2 cellular contexts compared by ENCODE assay signal in genomic region chr17:74052993-74053744, GRCh38.
TF ChIP-seq lines count a peak whose summit lies in the region.

No MANE protein-coding gene starts in this region.

TF ChIP-seq in HCT116, 20 proteins besides CTCF, POLR2A, EP300 and RAD21:
- TF ChIP-seq YY1 (IDR thresholded peaks at IDR 0.05; ENCODE audit: extremely low read depth, insufficient replicate concordance, low read depth, low read length) (no peak), SP1 (IDR thresholded peaks at IDR 0.05; ENCODE audit: low read depth) (no peak), MAX (IDR thresholded peaks at IDR 0.05) (no peak)
TF ChIP-seq in HCT116: peak in this region for 0.

TF ChIP-seq in H1, 55 proteins besides CTCF, POLR2A, EP300 and RAD21:
- TF ChIP-seq MAFK (IDR thresholded peaks at IDR 0.05; ENCODE audit: low read depth, low read length) (no peak), POU5F1 (IDR thresholded peaks at IDR 0.05; ENCODE audit: low read depth, low read length) (no peak), EGR1 (IDR thresholded peaks at IDR 0.05; ENCODE audit: borderline replicate concordance, low read depth, low read length) (no peak), ATF2 (IDR thresholded peaks at IDR 0.05; ENCODE audit: low read length) (no peak), CBX5 (IDR thresholded peaks at IDR 0.05; ENCODE audit: low read depth, low read length) (no peak), SP1 (IDR thresholded peaks at IDR 0.05; ENCODE audit: low read depth, low read length) (no peak), KDM4A (IDR thresholded peaks at IDR 0.05; ENCODE audit: low read depth, low read length, severe bottlenecking) (no peak), JUN (IDR thresholded peaks at IDR 0.05; ENCODE audit: low read depth, low read length) (no peak), USF2 (IDR thresholded peaks at IDR 0.05; ENCODE audit: low read length) (no peak), HDAC2 (IDR thresholded peaks at IDR 0.05; ENCODE audit: borderline replicate concordance in 1 of 2, low read depth in 2 of 2, low read length in 2 of 2) (no peak), HDAC6 (IDR thresholded peaks at IDR 0.05; ENCODE audit: low read depth, low read length) (no peak), SP2 (IDR thresholded peaks at IDR 0.05; ENCODE audit: low read length) (no peak), KDM5A (IDR thresholded peaks at IDR 0.05; ENCODE audit: low read length) (no peak), GABPA (IDR thresholded peaks at IDR 0.05; ENCODE audit: borderline replicate concordance, insufficient read depth, low read length) (no peak), CHD1 (IDR thresholded peaks at IDR 0.05; ENCODE audit: low read depth, low read length) (no peak), FOSL1 (IDR thresholded peaks at IDR 0.05; ENCODE audit: insufficient read depth, low read depth, low read length) (no peak), TEAD4 (IDR thresholded peaks at IDR 0.05; ENCODE audit: low read depth, low read length) (no peak), KDM1A (IDR thresholded peaks at IDR 0.05; ENCODE audit: borderline replicate concordance, low read length) (no peak)
